ENCODE assay signal across 9 cellular contexts in the genomic region with DNA sequence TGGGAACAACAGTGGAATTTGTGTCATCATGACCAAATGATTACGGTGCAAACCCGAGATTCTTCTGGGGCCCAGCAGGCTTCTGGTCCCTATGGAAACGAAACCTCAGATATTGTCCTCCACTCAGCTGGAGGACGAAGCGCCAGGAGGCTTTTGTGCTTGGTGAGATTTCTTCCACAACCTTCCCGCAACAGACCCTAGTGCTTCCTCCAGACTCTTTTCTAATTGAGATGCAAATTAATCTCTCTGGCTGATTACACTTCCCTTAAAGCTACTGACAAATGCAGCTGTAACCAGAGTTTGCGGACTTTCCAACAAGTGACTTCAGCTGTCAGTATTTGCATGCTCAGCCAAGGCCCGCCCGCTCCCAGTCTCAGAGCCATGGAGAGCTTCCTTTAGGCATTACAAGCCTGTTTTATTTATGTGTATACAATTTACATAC.
A peak's percentile ranks its signal among the peaks of the same experiment; 100 is the strongest.
DNase-seq lines count a peak whose midpoint lies in the region; ATAC-seq and TF ChIP-seq lines count a peak whose summit lies in the region.
"Had no signal": no experiment of that assay in that cellular context is flagged by ENCODE, and none has a peak within 500 bp of the region (broad histone marks: within the 10 kb centered on the region; RNA-seq: fewer than 3 reads in every experiment).

No MANE protein-coding gene starts in this region.

- peaks cover 5% of the 10 kb centered on the region for H3K36me3 Mint-ChIP-seq in activated B cell treated with CpG ODN at 0.5 μM for 24 hours (ENCODE audit: low read depth)

- ATAC-seq in GM19025 (IDR thresholded peaks at IDR 0.05; ENCODE audit: low read depth, unreplicated experiment) (peak; percentile 43), HG03045 (IDR thresholded peaks at IDR 0.05; ENCODE audit: unreplicated experiment) (peak; percentile 40), activated B cell treated with CpG ODN at 0.5 μM for 24 hours (ENCODE audit: low read depth) (peak; percentile 74), omental fat pad (ENCODE audit: low FRiP score) (no peak)
- ATAC-seq: stimulated activated effector memory CD8-positive, alpha-beta T cell treated with anti-CD3 and anti-CD28 coated beads, Interleukin-12 subunit alpha, Interleukin-12 subunit beta, amount 100 ng/mL, for 72 hours had no signal

- peak overlapping the region; percentile 84 for H3K27ac Mint-ChIP-seq in activated B cell treated with CpG ODN at 0.5 μM for 24 hours
- H3K27ac Mint-ChIP-seq: stimulated activated effector memory CD8-positive, alpha-beta T cell treated with anti-CD3 and anti-CD28 coated beads, Interleukin-12 subunit alpha, Interleukin-12 subunit beta, amount 100 ng/mL, for 72 hours had no signal

- TF ChIP-seq CTCF in activated B cell treated with CpG ODN at 0.5 μM for 24 hours (IDR thresholded peaks at IDR 0.05) (no peak), omental fat pad (IDR thresholded peaks at IDR 0.05) (no peak)

- no peaks in the 10 kb centered on the region for H3K9me3 Mint-ChIP-seq in activated B cell treated with CpG ODN at 0.5 μM for 24 hours
- H3K9me3 Mint-ChIP-seq: stimulated activated effector memory CD8-positive, alpha-beta T cell treated with anti-CD3 and anti-CD28 coated beads, Interleukin-12 subunit alpha, Interleukin-12 subunit beta, amount 100 ng/mL, for 72 hours had no signal

- H3K4me3 Mint-ChIP-seq in activated B cell treated with CpG ODN at 0.5 μM for 24 hours: peak overlapping the region; percentile 61
- H3K4me3 Mint-ChIP-seq: stimulated activated effector memory CD8-positive, alpha-beta T cell treated with anti-CD3 and anti-CD28 coated beads, Interleukin-12 subunit alpha, Interleukin-12 subunit beta, amount 100 ng/mL, for 72 hours had no signal

- POLR2A ChIA-PET in activated B cell treated with CpG ODN at 0.5 μM for 24 hours (lab: Charles Lee): interaction anchor here (1.2 to 3.7 kb wide), 3 partner anchors 10 to 14 kb away, joined by 3 to 28 read pairs (median 4); no protein-coding TSS in a partner anchor

- DNase-seq in activated B cell treated with CpG ODN at 0.5 μM for 24 hours (peak; percentile 32), nucleus accumbens (lab: John Stamatoyannopoulos, UW) (peak in 39 of 56 donors; percentile 11 to 74 (median 38)), activated T-cell treated with anti-CD3 and anti-CD28 coated beads for 4 hours (no peak), omental fat pad (ENCODE audit: low spot score) (no peak), GM19240 (ENCODE audit: insufficient read length, low spot score) (no peak)
- DNase-seq: pancreas had no signal

- H3K27me3 Mint-ChIP-seq in activated B cell treated with CpG ODN at 0.5 μM for 24 hours: no peaks in the 10 kb centered on the region

- intact Hi-C loops in activated B cell treated with CpG ODN at 0.5 μM for 24 hours (cut with micrococcal nuclease): loop anchor here (1.0 to 10.0 kb wide), 5 partner anchors 12 to 759 kb away; a partner anchor contains a TSS

- peaks cover 55% of the 10 kb centered on the region for H3K4me1 Mint-ChIP-seq in activated B cell treated with CpG ODN at 0.5 μM for 24 hours

- CTCF ChIA-PET in activated B cell treated with CpG ODN at 0.5 μM for 24 hours (lab: Charles Lee): interaction anchor here (2.1 kb wide), 1 partner anchor 12 kb away, joined by 10 read pairs; no protein-coding TSS in a partner anchor

Comparison
In these comparisons a context has a peak if more than half of its experiments do, and no peak if none do; other contexts are left out.
1. DNase-seq: peak in activated B cell treated with CpG ODN at 0.5 μM for 24 hours (single experiment) and nucleus accumbens (39 of 56); none in activated T-cell treated with anti-CD3 and anti-CD28 coated beads for 4 hours (single experiment), omental fat pad (single experiment) and GM19240 (single experiment).